In the genomic region with DNA sequence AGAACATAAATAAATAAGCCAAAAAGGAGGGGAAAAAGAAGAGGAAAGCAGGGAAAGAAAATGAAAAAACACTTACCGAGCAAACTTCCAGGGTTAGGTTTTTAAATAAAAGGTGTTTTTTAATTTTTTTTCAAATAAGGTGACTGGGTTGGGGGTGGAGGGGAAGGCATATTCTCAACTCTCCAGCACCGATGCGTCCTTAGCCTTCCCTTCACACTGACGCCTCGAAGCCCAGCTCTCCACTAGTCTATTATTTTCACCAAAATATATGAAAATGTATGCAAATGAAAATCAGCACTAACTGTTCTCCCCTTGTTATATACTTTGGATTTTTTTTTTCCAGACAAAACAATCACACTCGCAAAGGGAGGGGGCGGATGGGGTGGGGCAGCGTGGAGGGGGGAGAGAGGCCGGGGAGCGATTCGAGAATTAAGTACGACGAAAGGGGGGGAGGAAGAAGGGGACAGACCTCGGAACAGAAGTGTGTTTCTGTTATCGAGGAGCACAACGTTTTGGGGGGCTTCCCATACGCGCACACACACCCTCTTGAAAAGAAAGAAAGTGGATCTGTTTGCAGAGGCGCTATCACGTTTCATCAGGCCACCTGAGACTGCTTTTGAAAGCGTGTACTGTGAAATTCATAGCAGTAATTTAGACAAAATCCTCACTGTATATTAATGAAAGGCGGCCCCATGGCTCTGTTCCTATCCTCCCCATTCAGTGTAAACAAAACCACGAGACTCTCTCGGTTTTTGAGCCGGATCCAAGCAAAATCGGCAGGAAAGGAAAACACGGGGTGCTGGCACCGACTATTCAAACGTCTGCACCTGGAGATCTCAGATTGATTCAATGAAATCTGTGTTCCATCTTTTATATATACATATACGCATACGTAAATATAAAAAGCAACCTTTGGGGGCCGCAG, we compare ENCODE assay signal across 10 cellular contexts. TPM values are rescaled to one million over a fixed set of nuclear protein-coding genes. Genes with fewer than 3 reads are reported as not detected.
A peak's percentile ranks its signal among the peaks of the same experiment; 100 is the strongest.
DNase-seq lines count a peak whose midpoint lies in the region; ATAC-seq, FAIRE-seq and TF ChIP-seq lines count a peak whose summit lies in the region.
"Had no signal": no experiment of that assay in that cellular context is flagged by ENCODE, and none has a peak within 500 bp of the region (broad histone marks: within the 10 kb centered on the region; RNA-seq: fewer than 3 reads in every experiment).

No MANE protein-coding gene starts in this region.

- H3K36me3 ChIP-seq in adipocyte (ENCODE audit: control insufficient read depth, insufficient read depth, low read length, severe bottlenecking), result no peaks in the 10 kb centered on the region
- H3K36me3 ChIP-seq: cardiac muscle cell had no signal

- CTCF ChIA-PET in A549 (lab: Yijun Ruan, JAX), result interaction anchor here (1.0 to 3.7 kb wide), 4 partner anchors 16 to 1691 kb away, joined by 3 to 20 read pairs (median 5); no protein-coding TSS in a partner anchor

- ATAC-seq in A549 (no peak), memory B cell (ENCODE audit: low read depth) (no peak)

- 18% methylated on average over 31 of the region's 32 CpGs for WGBS in A549 (ENCODE audit: missing lambda C conversion rate)

- H3K27ac Mint-ChIP-seq in memory B cell, result no peak overlapping the region

- peaks cover 71% of the 10 kb centered on the region for H3K27me3 ChIP-seq in adipocyte (replicated peaks; ENCODE audit: control insufficient read depth, insufficient read depth, low read length)

- H3K4me3 Mint-ChIP-seq in memory B cell, result peak overlapping the region; percentile 86

- peak overlapping the region; percentile 91 for H3K4me2 ChIP-seq in A549

- peaks cover 12% of the 10 kb centered on the region; the same call in 1 of the 3 replicates for H3K4me1 ChIP-seq in A549
- H3K4me1 ChIP-seq in adipocyte (ENCODE audit: control insufficient read depth, insufficient read depth, low read length), result peaks cover 9% of the 10 kb centered on the region

- peaks cover 23% of the 10 kb centered on the region for H3K4me1 Mint-ChIP-seq in memory B cell

- TF ChIP-seq CTCF in A549 (IDR thresholded peaks at IDR 0.05), result no peak

- DNase-seq in A549 (ENCODE audit: low read depth in 1 of 2, low spot score in 1 of 2), result no peak
- DNase-seq in adipocyte (ENCODE audit: low read depth), result no peak
- DNase-seq in memory B cell (ENCODE audit: low spot score in 2 of 2), result no peak
- no peak for DNase-seq in AML-193 (lab: John Stamatoyannopoulos, UW)
- no peak for DNase-seq in hepatic stellate cell (ENCODE audit: low spot score)
- no peak for DNase-seq in GM12892 (ENCODE audit: insufficient read length)
- DNase-seq in stimulated activated CD4-positive, alpha-beta T cell treated with anti-CD3 and anti-CD28 coated beads, Interleukin-15, amount 100 ng/mL, for 24 hours, result no peak
- DNase-seq: NCI-H2107 had no signal

- no peak for TF ChIP-seq RAD21 in A549 (conservative IDR thresholded peaks at IDR 0.05 in 1 of 2, IDR thresholded peaks at IDR 0.05 in 1 of 2)

- H3K4me3 ChIP-seq in A549 (no peak overlapping the region; the same call in 2 of the 3 replicates), GM08714 (ENCODE audit: low read length) (0 out of 2 replicates have a peak overlapping the region, but pooled peaks have one; percentile 31), adipocyte (ENCODE audit: low read length) (peak overlapping the region; percentile 62)

- TF ChIP-seq POLR2A in A549 (IDR thresholded peaks at IDR 0.05; ENCODE audit: low read length), result no peak
- TF ChIP-seq POLR2A in GM12892 (IDR thresholded peaks at IDR 0.05; ENCODE audit: low read depth, low read length), result no peak

- H3K36me3 Mint-ChIP-seq in memory B cell, result peaks cover 8% of the 10 kb centered on the region

- no peak for TF ChIP-seq EP300 in A549 (IDR thresholded peaks at IDR 0.05)

- POLR2A ChIA-PET in A549 (lab: Yijun Ruan, JAX), result no interaction called here

- H3K9me3 ChIP-seq in A549 (no peaks in the 10 kb centered on the region), adipocyte (ENCODE audit: control insufficient read depth, low read length) (no peaks in the 10 kb centered on the region)

- peaks cover 46% of the 10 kb centered on the region for H3K27me3 Mint-ChIP-seq in memory B cell

- no peak overlapping the region for H3K27ac ChIP-seq in A549
- H3K27ac ChIP-seq: cardiac muscle cell had no signal

- no peak overlapping the region for H3K9ac ChIP-seq in adipocyte (ENCODE audit: low read length)

- H3K9me3 Mint-ChIP-seq in memory B cell, result peaks cover 2% of the 10 kb centered on the region

- no peak for FAIRE-seq in A549 (lab: Jason Lieb, UNC)
- FAIRE-seq in GM12892 (lab: Jason Lieb, UNC), result no peak

TF ChIP-seq in A549, 52 proteins besides CTCF, POLR2A, EP300 and RAD21:
- no peak for TF ChIP-seq PHF8 (IDR thresholded peaks at IDR 0.05; ENCODE audit: borderline replicate concordance, low read depth)
- TF ChIP-seq ZSCAN20 (CRISPR knock-in tag; IDR thresholded peaks at IDR 0.05), result no peak
- TF ChIP-seq, protein P1, sequence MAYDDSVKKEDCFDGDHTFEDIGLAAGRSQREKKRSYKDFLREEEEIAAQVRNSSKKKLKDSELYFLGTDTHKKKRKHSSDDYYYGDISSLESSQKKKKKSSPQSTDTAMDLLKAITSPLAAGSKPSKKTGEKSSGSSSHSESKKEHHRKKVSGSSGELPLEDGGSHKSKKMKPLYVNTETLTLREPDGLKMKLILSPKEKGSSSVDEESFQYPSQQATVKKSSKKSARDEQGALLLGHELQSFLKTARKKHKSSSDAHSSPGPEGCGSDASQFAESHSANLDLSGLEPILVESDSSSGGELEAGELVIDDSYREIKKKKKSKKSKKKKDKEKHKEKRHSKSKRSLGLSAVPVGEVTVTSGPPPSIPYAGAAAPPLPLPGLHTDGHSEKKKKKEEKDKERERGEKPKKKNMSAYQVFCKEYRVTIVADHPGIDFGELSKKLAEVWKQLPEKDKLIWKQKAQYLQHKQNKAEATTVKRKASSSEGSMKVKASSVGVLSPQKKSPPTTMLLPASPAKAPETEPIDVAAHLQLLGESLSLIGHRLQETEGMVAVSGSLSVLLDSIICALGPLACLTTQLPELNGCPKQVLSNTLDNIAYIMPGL (CRISPR knock-in tag; IDR thresholded peaks at IDR 0.05; ENCODE audit: borderline replicate concordance), result no peak
- no peak for TF ChIP-seq RNF2 (IDR thresholded peaks at IDR 0.05; ENCODE audit: borderline replicate concordance, low read depth)
- TF ChIP-seq EHF (CRISPR knock-in tag; IDR thresholded peaks at IDR 0.05), result no peak
- TF ChIP-seq NR3C1 (IDR thresholded peaks at IDR 0.05), result no peak
- TF ChIP-seq NFE2L2 (conservative IDR thresholded peaks at IDR 0.05; ENCODE audit: low read length), result no peak
- TF ChIP-seq MYC (IDR thresholded peaks at IDR 0.05; ENCODE audit: borderline replicate concordance, low read length), result no peak
- no peak for TF ChIP-seq HOXA7 (CRISPR knock-in tag; IDR thresholded peaks at IDR 0.05)
- no peak for TF ChIP-seq SMC3 (IDR thresholded peaks at IDR 0.05)
- TF ChIP-seq JUN (IDR thresholded peaks at IDR 0.05), result no peak
- TF ChIP-seq BCL3 (IDR thresholded peaks at IDR 0.05), result no peak
- no peak for TF ChIP-seq HEYL (CRISPR knock-in tag; IDR thresholded peaks at IDR 0.05)
- TF ChIP-seq CBX2 (IDR thresholded peaks at IDR 0.05; ENCODE audit: borderline replicate concordance, low read depth), result no peak
- no peak for TF ChIP-seq E2F6 (IDR thresholded peaks at IDR 0.05; ENCODE audit: borderline replicate concordance, low read depth)
TF ChIP-seq in A549: peak in this region for 0.

RNA-seq across cellular contexts. Expression of gene POU3F3, which starts 2.4 kb away (rescaled TPM):
- not detected in 2 replicates for polyA plus RNA-seq in A549 (2011; rRNA removed)
- not detected in 2 replicates for polyA plus RNA-seq in A549 (2012; cell fraction: cytosol; rRNA removed)
- 0.04 TPM in 2 replicates for polyA plus RNA-seq in A549 (2012; cell fraction: nucleus; rRNA removed)
- polyA plus RNA-seq in A549 (2017; fragmentation: RNase III; extraction: RNeasy Plus Mini Kit Qiagen cat#74134 plus additional on column Dnase treatment), result 0.03 TPM in 1 of 3 replicates, not detected in the others
- not detected in 2 replicates for polyA minus RNA-seq in A549 (2011; rRNA and poly(A)+ RNA removed)
- not detected for polyA plus RNA-seq in GM12892 (2012; ENCODE audit: missing spikeins)
- polyA plus RNA-seq: cardiac muscle cell had no signal
